12 cellular contexts compared by ENCODE assay signal in the genomic region with DNA sequence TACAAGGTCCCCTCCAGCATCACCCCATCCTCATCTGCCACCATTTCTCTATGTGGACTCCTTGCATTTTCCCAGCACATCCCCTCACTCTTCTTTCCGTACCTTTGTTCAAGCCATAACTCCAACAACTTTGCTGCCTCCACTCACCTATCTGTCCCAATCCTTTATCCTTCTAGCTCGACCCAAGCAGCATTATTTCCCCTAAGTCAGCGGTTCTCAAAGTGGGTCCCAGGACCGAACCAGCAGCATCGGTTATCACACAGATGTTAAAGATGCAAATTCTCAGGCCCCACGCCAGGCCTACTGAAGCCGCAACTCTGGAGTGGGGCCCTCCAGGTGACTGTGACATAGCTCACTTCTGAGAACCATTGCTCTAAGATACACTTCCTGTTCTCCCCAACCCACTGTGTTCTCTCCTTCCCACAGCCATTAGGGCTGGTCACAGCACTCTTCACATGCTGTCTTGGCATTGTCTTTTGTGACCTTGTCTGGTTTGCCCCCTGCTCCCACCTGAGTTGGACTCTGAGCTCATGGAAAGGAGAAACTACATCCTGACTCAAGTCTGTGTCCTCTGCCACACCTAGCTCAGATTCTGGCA. TPM values are rescaled to one million over a fixed set of nuclear protein-coding genes. Genes with fewer than 3 reads are reported as not detected.
DNase-seq lines count a peak whose midpoint lies in the region; ATAC-seq, FAIRE-seq and TF ChIP-seq lines count a peak whose summit lies in the region.
"Had no signal": no experiment of that assay in that cellular context is flagged by ENCODE, and none has a peak within 500 bp of the region (broad histone marks: within the 10 kb centered on the region; RNA-seq: fewer than 3 reads in every experiment).

No MANE protein-coding gene starts in this region.

- no peak overlapping the region for H2AFZ ChIP-seq in GM12878 (ENCODE audit: control insufficient read depth, low read depth, low read length)

- H3K4me1 Mint-ChIP-seq in activated T-cell treated with anti-CD3 and anti-CD28 coated beads, Interleukin-2, amount 50 U/mL, for 24 hours (ENCODE audit: low read depth): peaks cover 17% of the 10 kb centered on the region

- TF ChIP-seq CTCF in GM12878 (IDR thresholded peaks at IDR 0.05 in 2 of 3, conservative IDR thresholded peaks at IDR 0.05 in 1 of 3; ENCODE audit: control insufficient read depth in 2 of 3, extremely low read depth in 1 of 3, insufficient read depth in 1 of 3, low read depth in 3 of 3, low read length in 3 of 3): no peak
- no peak for TF ChIP-seq CTCF in spleen (IDR thresholded peaks at IDR 0.05 in 8 of 11, conservative IDR thresholded peaks at IDR 0.05 in 3 of 11)
- TF ChIP-seq CTCF in body of pancreas (IDR thresholded peaks at IDR 0.05): no peak

- TF ChIP-seq EP300 in GM12878 (IDR thresholded peaks at IDR 0.05; ENCODE audit: borderline replicate concordance in 1 of 2, control insufficient read depth in 1 of 2, low read depth in 2 of 2, low read length in 2 of 2): no peak

- DNase-seq in activated T-cell treated with anti-CD3 and anti-CD28 coated beads, Interleukin-2, amount 50 U/mL, for 24 hours: peak; percentile 31
- no peak for DNase-seq in activated T-cell treated with anti-CD3 and anti-CD28 coated beads, Interleukin-2, amount 50 U/mL, for 1 hour
- DNase-seq in GM12878 (ENCODE audit: low read depth, low spot score) (peak; percentile 28), spleen (no peak), body of pancreas (no peak), NCI-H146 (lab: John Stamatoyannopoulos, UW) (no peak), NCI-H1417 treated with DMSO at 0.1 percent for 48 hours (lab: John Stamatoyannopoulos, UW) (no peak)
- DNase-seq: MM.1S, NCI-H524 treated with DMSO at 0.1 percent for 48 hours had no signal

- WGBS in GM12878 (ENCODE audit: insufficient coverage, insufficient replicate concordance, low lambda C conversion rate, missing lambda C conversion rate): 61% methylated on average over 7 of the region's 7 CpGs
- WGBS in spleen, 5 donors: 70 to 90% (median 78%) methylated on average over 7 of the region's 7 CpGs
- WGBS in body of pancreas, 2 donors: 96 to 98% methylated on average over 7 of the region's 7 CpGs

- peak; percentile 31 for FAIRE-seq in GM12878 (lab: Jason Lieb, UNC)
- FAIRE-seq: H1 had no signal

- no peaks in the 10 kb centered on the region; the same call in 2 of the 3 replicates for H3K9me3 ChIP-seq in GM12878 (replicated peaks; ENCODE audit: control insufficient read depth, insufficient read depth, low read length)
- H3K9me3 ChIP-seq in spleen: no peaks in the 10 kb centered on the region
- no peaks in the 10 kb centered on the region for H3K9me3 ChIP-seq in body of pancreas
- H3K9me3 ChIP-seq: SJSA1 had no signal

- H3K4me2 ChIP-seq in GM12878 (ENCODE audit: control insufficient read depth, insufficient read depth): no peak overlapping the region

- peak; percentile 52 for TF ChIP-seq POLR2A in GM12878 (IDR thresholded peaks at IDR 0.05; ENCODE audit: low read depth, low read length)
- no peak for TF ChIP-seq POLR2A in spleen (IDR thresholded peaks at IDR 0.05)
- no peak for TF ChIP-seq POLR2A in body of pancreas (IDR thresholded peaks at IDR 0.05)

- H3K4me1 ChIP-seq in GM12878 (ENCODE audit: control insufficient read depth, insufficient read depth, low read length): peaks cover 9% of the 10 kb centered on the region
- peaks cover 0 to 46% (median 25%) of the 10 kb centered on the region in 6 donors for H3K4me1 ChIP-seq in spleen
- H3K4me1 ChIP-seq in body of pancreas: peaks cover 11% of the 10 kb centered on the region

- no peak overlapping the region; the same call in 1 of the 2 replicates for H3K9ac ChIP-seq in GM12878 (ENCODE audit: control insufficient read depth, insufficient read depth, low read length)

- TF ChIP-seq RAD21 in GM12878 (IDR thresholded peaks at IDR 0.05; ENCODE audit: insufficient read depth, low read depth, low read length): peak; percentile 7; the same call in 1 of the 2 replicates

- no peaks in the 10 kb centered on the region for H3K9me3 Mint-ChIP-seq in activated T-cell treated with anti-CD3 and anti-CD28 coated beads, Interleukin-2, amount 50 U/mL, for 24 hours

- BruUV-seq in GM12878 (replicated peaks; lab: Mats Ljungman, UMichigan): no TSS peak

- H3K79me2 ChIP-seq in GM12878 (ENCODE audit: control insufficient read depth, insufficient read depth, low read length): no peaks in the 10 kb centered on the region

- SMC1A ChIA-PET in GM12878 (lab: Charles Lee; ENCODE audit: uncharacterized antibody, unreplicated experiment): interaction anchor here (0.8 kb wide), 1 partner anchor 10 kb away, joined by 3 read pairs; no protein-coding TSS in a partner anchor

- CTCF ChIA-PET in GM12878 (lab: Yijun Ruan, JAX): interaction anchor here (0.6 kb wide), 1 partner anchor 41 kb away, joined by 3 read pairs; no protein-coding TSS in a partner anchor

- H3K27me3 ChIP-seq in GM12878 (replicated peaks in 1 of 2; ENCODE audit: control insufficient read depth in 2 of 2, insufficient read depth in 2 of 2, low read length in 1 of 2): no peaks in the 10 kb centered on the region
- H3K27me3 ChIP-seq in spleen (replicated peaks in 1 of 7): no peaks in the 10 kb centered on the region
- no peaks in the 10 kb centered on the region for H3K27me3 ChIP-seq in body of pancreas
- H3K27me3 ChIP-seq: SJSA1 had no signal

- no peaks in the 10 kb centered on the region for H3K27me3 Mint-ChIP-seq in activated T-cell treated with anti-CD3 and anti-CD28 coated beads, Interleukin-2, amount 50 U/mL, for 24 hours

- H4K20me1 ChIP-seq in GM12878 (ENCODE audit: control insufficient read depth, insufficient read depth): no peaks in the 10 kb centered on the region

- peak; percentile 74 for ATAC-seq in HG03280 (IDR thresholded peaks at IDR 0.05; ENCODE audit: unreplicated experiment)
- peak; percentile 44; the same call in 2 of the 3 replicates for ATAC-seq in GM12878
- ATAC-seq in body of pancreas: no peak

- H3K36me3 ChIP-seq in GM12878 (ENCODE audit: control insufficient read depth in 2 of 2, insufficient read depth in 2 of 2, low read length in 1 of 2) (peaks cover 3 to 15% of the 10 kb centered on the region in 2 experiments; a peak in 3 of 4 replicates), spleen (peaks cover 0 to 51% (median 24%) of the 10 kb centered on the region in 6 donors), body of pancreas (replicated peaks in 1 of 2; ENCODE audit: insufficient read depth in 1 of 2, low read depth in 2 of 2) (no peaks in the 10 kb centered on the region)

- peak overlapping the region; percentile 81 for H3K27ac Mint-ChIP-seq in activated T-cell treated with anti-CD3 and anti-CD28 coated beads, Interleukin-2, amount 50 U/mL, for 24 hours

- RAD21 ChIA-PET in GM12878 (lab: Charles Lee; ENCODE audit: unreplicated experiment): interaction anchor here (0.6 kb wide), 1 partner anchor 75 kb away, joined by 5 read pairs; no protein-coding TSS in a partner anchor

- intact Hi-C loops in GM12878 (cut with micrococcal nuclease; ENCODE audit: unreplicated experiment): loop anchor here (5.0 kb wide), 1 partner anchor 246 kb away; no protein-coding TSS in a partner anchor
- intact Hi-C loops in spleen (cut with DNase I; ENCODE audit: low total_unique reads): no loop called here
- intact Hi-C loops in body of pancreas (cut with DNase I): no loop called here

- POLR2A ChIA-PET in GM12878 (lab: Charles Lee): interaction anchor here (0.6 to 1.3 kb wide), 3 partner anchors 11 to 661 kb away, joined by 3 read pairs; no protein-coding TSS in a partner anchor

- in situ Hi-C loops in GM12878 (cut with MboI): no loop called here

- H3K4me3 ChIP-seq in GM12878 (no peak overlapping the region), spleen (no peak overlapping the region), body of pancreas (no peak overlapping the region)
- H3K4me3 ChIP-seq: SJSA1 had no signal

- no peak overlapping the region for H3K4me3 Mint-ChIP-seq in activated T-cell treated with anti-CD3 and anti-CD28 coated beads, Interleukin-2, amount 50 U/mL, for 24 hours

- H3K36me3 Mint-ChIP-seq in activated T-cell treated with anti-CD3 and anti-CD28 coated beads, Interleukin-2, amount 50 U/mL, for 24 hours (ENCODE audit: low read depth): peaks cover 95% of the 10 kb centered on the region

- H3K27ac ChIP-seq in GM12878 (ENCODE audit: control insufficient read depth, insufficient read depth) (peak overlapping the region; percentile 43), spleen (peak overlapping the region in 7 of 8 donors; percentile 33 to 72 (median 55)), body of pancreas (no peak overlapping the region)
- H3K27ac ChIP-seq: SJSA1 had no signal

RNA-seq across cellular contexts. Expression of gene AAGAB, which starts 56.2 kb away (rescaled TPM):
- total RNA-seq in GM12878 (2013; cell fraction: nucleolus; rRNA removed): 34.2 and 35.0 TPM in 2 replicates
- 30.2 and 34.4 TPM in 2 replicates for total RNA-seq in GM12878 (2014; rRNA removed)
- 36.2 and 37.5 TPM in 2 replicates for total RNA-seq in GM12878 (2014; rRNA removed; fragmentation: Illumina TruSeq; extraction: Trizol)
- total RNA-seq in GM12878 (2021): 38.3 and 38.6 TPM in 2 replicates
- polyA plus RNA-seq in GM12878 (2011; ENCODE audit: low read depth): 15.2 TPM
- polyA plus RNA-seq in GM12878 (2011; rRNA removed): 43.5 and 55.9 TPM in 2 replicates
- 25.0 and 28.5 TPM in 2 replicates for polyA plus RNA-seq in GM12878 (2011; cell fraction: cytosol; rRNA removed)
- 14.6 and 17.5 TPM in 2 replicates for polyA plus RNA-seq in GM12878 (2011; cell fraction: nucleus; rRNA removed)
- 15.3 and 17.8 TPM in 2 replicates for polyA plus RNA-seq in GM12878 (2012)
- polyA plus RNA-seq in GM12878 (2014; fragmentation: Illumina TruSeq; extraction: Trizol): 38.4 and 42.6 TPM in 2 replicates
- polyA plus RNA-seq in GM12878 (2014; fragmentation: Nextera tagmentation; extraction: Ambion mirVana): 10 to 100 TPM; 11.4 to 32.4 TPM
- 27.8 and 29.1 TPM in 2 replicates for polyA plus RNA-seq in GM12878 (2014; rRNA removed)
- 10 to 100 TPM; 52.6 to 62.3 TPM for polyA plus RNA-seq in GM12878 (2016; fragmentation: Nextera tagmentation; extraction: Ambion mirVana)
- polyA minus RNA-seq in GM12878 (2011; rRNA and poly(A)+ RNA removed): 43.5 and 60.9 TPM in 2 replicates
- polyA minus RNA-seq in GM12878 (2011; cell fraction: cytosol; rRNA and poly(A)+ RNA removed): 9.5 and 20.6 TPM in 2 replicates
- polyA minus RNA-seq in GM12878 (2011; cell fraction: nucleus; rRNA and poly(A)+ RNA removed): 29.4 and 44.3 TPM in 2 replicates
- total RNA-seq in spleen: 10 to 100 TPM; 20.6 to 39.3 (median 28.1) TPM
- polyA plus RNA-seq in spleen: 10 to 100 TPM; 13.2 to 20.8 (median 14.3) TPM
- total RNA-seq in body of pancreas: 10 to 100 TPM; 12.5 to 13.5 TPM

RNA-seq across cellular contexts. Expression of gene IQCH, which starts 56.3 kb away (rescaled TPM):
- total RNA-seq in GM12878 (2013; cell fraction: nucleolus; rRNA removed): 15.0 and 15.8 TPM in 2 replicates
- total RNA-seq in GM12878 (2014; rRNA removed): 1.2 TPM in 2 replicates
- 0.94 and 1.2 TPM in 2 replicates for total RNA-seq in GM12878 (2014; rRNA removed; fragmentation: Illumina TruSeq; extraction: Trizol)
- 0.41 and 0.96 TPM in 2 replicates for total RNA-seq in GM12878 (2021)
- 0.20 TPM for polyA plus RNA-seq in GM12878 (2011; ENCODE audit: low read depth)
- polyA plus RNA-seq in GM12878 (2011; rRNA removed): 0.31 and 0.92 TPM in 2 replicates
- 0.10 and 0.28 TPM in 2 replicates for polyA plus RNA-seq in GM12878 (2011; cell fraction: cytosol; rRNA removed)
- 0.26 and 1.0 TPM in 2 replicates for polyA plus RNA-seq in GM12878 (2011; cell fraction: nucleus; rRNA removed)
- 0.62 and 0.81 TPM in 2 replicates for polyA plus RNA-seq in GM12878 (2012)
- 0.48 and 1.2 TPM in 2 replicates for polyA plus RNA-seq in GM12878 (2014; fragmentation: Illumina TruSeq; extraction: Trizol)
- polyA plus RNA-seq in GM12878 (2014; fragmentation: Nextera tagmentation; extraction: Ambion mirVana): 1 to 10 TPM in 1 of 2 experiments, under 1 TPM in 1; 0.58 to 1.3 TPM
- 0.29 and 0.99 TPM in 2 replicates for polyA plus RNA-seq in GM12878 (2014; rRNA removed)
- 1 to 10 TPM; 1.0 to 1.2 TPM for polyA plus RNA-seq in GM12878 (2016; fragmentation: Nextera tagmentation; extraction: Ambion mirVana)
- polyA minus RNA-seq in GM12878 (2011; rRNA and poly(A)+ RNA removed): 0.82 and 2.0 TPM in 2 replicates
- polyA minus RNA-seq in GM12878 (2011; cell fraction: cytosol; rRNA and poly(A)+ RNA removed): 0.83 TPM in 1 of 2 replicates, not detected in the other
- polyA minus RNA-seq in GM12878 (2011; cell fraction: nucleus; rRNA and poly(A)+ RNA removed): 1.1 and 2.7 TPM in 2 replicates
- 1 to 10 TPM in 5 of 7 donors, under 1 TPM in 2; 0.65 to 2.3 (median 1.9) TPM for total RNA-seq in spleen
- under 1 TPM; 0.12 to 0.32 (median 0.15) TPM for polyA plus RNA-seq in spleen
- total RNA-seq in body of pancreas: 1 to 10 TPM; 1.6 to 6.7 TPM

Comparison
In these comparisons a context has a peak if more than half of its experiments do, and no peak if none do; other contexts are left out.
1. DNase-seq: peak in activated T-cell treated with anti-CD3 and anti-CD28 coated beads, Interleukin-2, amount 50 U/mL, for 24 hours (single experiment) and GM12878 (single experiment); none in activated T-cell treated with anti-CD3 and anti-CD28 coated beads, Interleukin-2, amount 50 U/mL, for 1 hour (single experiment), spleen (single experiment), body of pancreas (0 of 4), NCI-H146 (single experiment) and NCI-H1417 treated with DMSO at 0.1 percent for 48 hours (single experiment).
2. H3K27ac ChIP-seq: peak in GM12878 (single experiment) and spleen (7 of 8); none in body of pancreas (0 of 4).